In genomic region chr16:28876016-28876659, GRCh38 we compare ENCODE assay signal across 1 cellular context.
TF ChIP-seq lines count a peak whose summit lies in the region.

No MANE protein-coding gene starts in this region.

TF ChIP-seq in HepG2, 621 proteins besides CTCF, POLR2A, EP300 and RAD21:
- TF ChIP-seq RBFOX2 (IDR thresholded peaks at IDR 0.05; ENCODE audit: low read depth, low read length) (0 out of 2 replicates have a peak, but pooled peaks have one; percentile 23), ZFP62 (CRISPR knock-in tag; IDR thresholded peaks at IDR 0.05) (no peak), AGO2 (optimal IDR thresholded peaks at IDR 0.05; ENCODE audit: low read depth, low read length) (peak; percentile 32), MLLT10 (CRISPR knock-in tag; IDR thresholded peaks at IDR 0.05) (no peak)
